In genomic region chr11:57905439-57905838, GRCh38 we compare ENCODE assay signal across 1 cellular context.
TF ChIP-seq lines count a peak whose summit lies in the region.

No MANE protein-coding gene starts in this region.

TF ChIP-seq in K562, 482 proteins besides CTCF, POLR2A, EP300 and RAD21 (continued from another document):
- TF ChIP-seq, protein P1, sequence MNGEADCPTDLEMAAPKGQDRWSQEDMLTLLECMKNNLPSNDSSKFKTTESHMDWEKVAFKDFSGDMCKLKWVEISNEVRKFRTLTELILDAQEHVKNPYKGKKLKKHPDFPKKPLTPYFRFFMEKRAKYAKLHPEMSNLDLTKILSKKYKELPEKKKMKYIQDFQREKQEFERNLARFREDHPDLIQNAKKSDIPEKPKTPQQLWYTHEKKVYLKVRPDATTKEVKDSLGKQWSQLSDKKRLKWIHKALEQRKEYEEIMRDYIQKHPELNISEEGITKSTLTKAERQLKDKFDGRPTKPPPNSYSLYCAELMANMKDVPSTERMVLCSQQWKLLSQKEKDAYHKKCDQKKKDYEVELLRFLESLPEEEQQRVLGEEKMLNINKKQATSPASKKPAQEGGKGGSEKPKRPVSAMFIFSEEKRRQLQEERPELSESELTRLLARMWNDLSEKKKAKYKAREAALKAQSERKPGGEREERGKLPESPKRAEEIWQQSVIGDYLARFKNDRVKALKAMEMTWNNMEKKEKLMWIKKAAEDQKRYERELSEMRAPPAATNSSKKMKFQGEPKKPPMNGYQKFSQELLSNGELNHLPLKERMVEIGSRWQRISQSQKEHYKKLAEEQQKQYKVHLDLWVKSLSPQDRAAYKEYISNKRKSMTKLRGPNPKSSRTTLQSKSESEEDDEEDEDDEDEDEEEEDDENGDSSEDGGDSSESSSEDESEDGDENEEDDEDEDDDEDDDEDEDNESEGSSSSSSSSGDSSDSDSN (IDR thresholded peaks at IDR 0.05; ENCODE audit: borderline replicate concordance in 1 of 2, low read depth in 2 of 2, low read length in 2 of 2) = no peak
- TF ChIP-seq GATA2 (CRISPR knock-in tag; IDR thresholded peaks at IDR 0.05) = no peak
- no peak for TF ChIP-seq TARDBP (IDR thresholded peaks at IDR 0.05)
- TF ChIP-seq, protein P2, sequence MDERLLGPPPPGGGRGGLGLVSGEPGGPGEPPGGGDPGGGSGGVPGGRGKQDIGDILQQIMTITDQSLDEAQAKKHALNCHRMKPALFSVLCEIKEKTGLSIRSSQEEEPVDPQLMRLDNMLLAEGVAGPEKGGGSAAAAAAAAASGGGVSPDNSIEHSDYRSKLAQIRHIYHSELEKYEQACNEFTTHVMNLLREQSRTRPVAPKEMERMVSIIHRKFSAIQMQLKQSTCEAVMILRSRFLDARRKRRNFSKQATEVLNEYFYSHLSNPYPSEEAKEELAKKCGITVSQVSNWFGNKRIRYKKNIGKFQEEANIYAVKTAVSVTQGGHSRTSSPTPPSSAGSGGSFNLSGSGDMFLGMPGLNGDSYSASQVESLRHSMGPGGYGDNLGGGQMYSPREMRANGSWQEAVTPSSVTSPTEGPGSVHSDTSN (CRISPR knock-in tag; IDR thresholded peaks at IDR 0.05; ENCODE audit: low read depth) = no peak
- TF ChIP-seq, protein P2 (tag; conservative IDR thresholded peaks at IDR 0.05; ENCODE audit: low read depth) = no peak
- TF ChIP-seq MBD2 (IDR thresholded peaks at IDR 0.05; ENCODE audit: borderline replicate concordance, low read depth) = no peak
- TF ChIP-seq, protein P3, sequence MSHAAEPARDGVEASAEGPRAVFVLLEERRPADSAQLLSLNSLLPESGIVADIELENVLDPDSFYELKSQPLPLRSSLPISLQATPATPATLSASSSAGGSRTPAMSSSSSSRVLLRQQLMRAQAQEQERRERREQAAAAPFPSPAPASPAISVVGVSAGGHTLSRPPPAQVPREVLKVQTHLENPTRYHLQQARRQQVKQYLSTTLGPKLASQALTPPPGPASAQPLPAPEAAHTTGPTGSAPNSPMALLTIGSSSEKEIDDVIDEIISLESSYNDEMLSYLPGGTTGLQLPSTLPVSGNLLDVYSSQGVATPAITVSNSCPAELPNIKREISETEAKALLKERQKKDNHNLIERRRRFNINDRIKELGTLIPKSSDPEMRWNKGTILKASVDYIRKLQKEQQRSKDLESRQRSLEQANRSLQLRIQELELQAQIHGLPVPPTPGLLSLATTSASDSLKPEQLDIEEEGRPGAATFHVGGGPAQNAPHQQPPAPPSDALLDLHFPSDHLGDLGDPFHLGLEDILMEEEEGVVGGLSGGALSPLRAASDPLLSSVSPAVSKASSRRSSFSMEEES (CRISPR knock-in tag; IDR thresholded peaks at IDR 0.05) = no peak
- TF ChIP-seq BRD9 (IDR thresholded peaks at IDR 0.05; ENCODE audit: low read depth, partially characterized antibody) = no peak
- TF ChIP-seq HMBOX1 (IDR thresholded peaks at IDR 0.05) = peak; percentile 88
- no peak for TF ChIP-seq HMGN3 (IDR thresholded peaks at IDR 0.05; ENCODE audit: borderline replicate concordance, extremely low read depth, insufficient read length, low read depth, low read length)
- peak; percentile 37; the same call in 1 of the 2 replicates for TF ChIP-seq LEF1 (IDR thresholded peaks at IDR 0.05)
- no peak for TF ChIP-seq ZNF551 (CRISPR knock-in tag; IDR thresholded peaks at IDR 0.05)
- no peak for TF ChIP-seq SRSF9 (IDR thresholded peaks at IDR 0.05; ENCODE audit: borderline replicate concordance, low read depth, low read length)
- no peak for TF ChIP-seq RUNX1 (IDR thresholded peaks at IDR 0.05; ENCODE audit: low read depth)
- TF ChIP-seq, protein P4, sequence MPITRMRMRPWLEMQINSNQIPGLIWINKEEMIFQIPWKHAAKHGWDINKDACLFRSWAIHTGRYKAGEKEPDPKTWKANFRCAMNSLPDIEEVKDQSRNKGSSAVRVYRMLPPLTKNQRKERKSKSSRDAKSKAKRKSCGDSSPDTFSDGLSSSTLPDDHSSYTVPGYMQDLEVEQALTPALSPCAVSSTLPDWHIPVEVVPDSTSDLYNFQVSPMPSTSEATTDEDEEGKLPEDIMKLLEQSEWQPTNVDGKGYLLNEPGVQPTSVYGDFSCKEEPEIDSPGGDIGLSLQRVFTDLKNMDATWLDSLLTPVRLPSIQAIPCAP (CRISPR knock-in tag; IDR thresholded peaks at IDR 0.05; ENCODE audit: borderline replicate concordance) = no peak
- no peak for TF ChIP-seq GATAD2A (IDR thresholded peaks at IDR 0.05)
- TF ChIP-seq ZBTB43 (CRISPR knock-in tag; IDR thresholded peaks at IDR 0.05) = no peak
- no peak for TF ChIP-seq GABPB1 (CRISPR knock-in tag; IDR thresholded peaks at IDR 0.05)
- no peak for TF ChIP-seq RBM39 (optimal IDR thresholded peaks at IDR 0.05; ENCODE audit: low read depth, low read length)
- no peak for TF ChIP-seq ZNF77 (CRISPR knock-in tag; IDR thresholded peaks at IDR 0.05)
- no peak for TF ChIP-seq HMGXB4 (CRISPR knock-in tag; IDR thresholded peaks at IDR 0.05)
- TF ChIP-seq ZNF224 (CRISPR knock-in tag; IDR thresholded peaks at IDR 0.05) = no peak
